ENCODE assay signal across 8 cellular contexts in genomic region chr18:58768293-58768974, GRCh38.
DNase-seq lines count a peak whose midpoint lies in the region; ATAC-seq and TF ChIP-seq lines count a peak whose summit lies in the region.

No MANE protein-coding gene starts in this region.

- H3K27me3 Mint-ChIP-seq in chondrocyte (ENCODE audit: low read depth) = peaks cover 19% of the 10 kb centered on the region

- H3K4me3 Mint-ChIP-seq in chondrocyte (ENCODE audit: unreplicated experiment) = peak overlapping the region; percentile 76

- peaks cover 12% of the 10 kb centered on the region for H3K4me1 Mint-ChIP-seq in chondrocyte (ENCODE audit: low read depth)

- ATAC-seq in GM18868 (IDR thresholded peaks at IDR 0.05; ENCODE audit: unreplicated experiment) (peak; percentile 87), HG03103 (IDR thresholded peaks at IDR 0.05; ENCODE audit: low read depth, unreplicated experiment) (peak; percentile 56), left lobe of liver (peak; percentile 95)

- H3K27ac Mint-ChIP-seq in chondrocyte (ENCODE audit: unreplicated experiment) = no peak overlapping the region

- peak; percentile 93 for TF ChIP-seq CTCF in AG04449 (IDR thresholded peaks at IDR 0.05; ENCODE audit: insufficient read depth, low read length, missing control alignments)
- TF ChIP-seq CTCF in chondrocyte (IDR thresholded peaks at IDR 0.05) = peak; percentile 99

- H3K4me3 ChIP-seq in AG04449 (ENCODE audit: low read depth, low read length) = peak overlapping the region; percentile 42

- DNase-seq in AG04449 (ENCODE audit: low read depth, low spot score) (no peak), NCI-H2227 (lab: John Stamatoyannopoulos, UW; ENCODE audit: unreplicated experiment) (peak; percentile 86), chondrocyte (ENCODE audit: low spot score) (peak; percentile 95), left lobe of liver (ENCODE audit: low spot score) (peak; percentile 75)
- peak; percentile 59 to 63 for DNase-seq in activated CD4-positive, alpha-beta T cell treated with anti-CD3 and anti-CD28 coated beads for 4 hours
- peak; percentile 73 for DNase-seq in stimulated activated CD4-positive, alpha-beta T cell treated with anti-CD3 and anti-CD28 coated beads, Interleukin-4, amount 100 ng/mL, for 24 hours

- POLR2A ChIA-PET in AG04449 (lab: Yijun Ruan, JAX) = no interaction called here

- no peaks in the 10 kb centered on the region for H3K36me3 Mint-ChIP-seq in chondrocyte (ENCODE audit: low read depth)

- CTCF ChIA-PET in AG04449 (lab: Yijun Ruan, JAX) = interaction anchor here (0.7 to 29.8 kb wide), 46 partner anchors 12 to 634 kb away, joined by 3 to 1272 read pairs (median 4); partner anchors contain the start of gene GRP

- no peaks in the 10 kb centered on the region for H3K9me3 Mint-ChIP-seq in chondrocyte (ENCODE audit: low read depth)
